17 cellular contexts compared by ENCODE assay signal in genomic region chr11:133819114-133819513, GRCh38. TPM values are rescaled to one million over a fixed set of nuclear protein-coding genes. Genes with fewer than 3 reads are reported as not detected.
DNase-seq lines count a peak whose midpoint lies in the region; ATAC-seq, FAIRE-seq and TF ChIP-seq lines count a peak whose summit lies in the region.
"Had no signal": no experiment of that assay in that cellular context is flagged by ENCODE, and none has a peak within 500 bp of the region (broad histone marks: within the 10 kb centered on the region; RNA-seq: fewer than 3 reads in every experiment).

No MANE protein-coding gene starts in this region.

- no peak for TF ChIP-seq POLR2A in H1 (IDR thresholded peaks at IDR 0.05; ENCODE audit: control extremely low read depth in 1 of 2, low read depth in 2 of 2, low read length in 2 of 2)
- TF ChIP-seq POLR2A in Peyer's patch (IDR thresholded peaks at IDR 0.05), result no peak

- intact Hi-C loops in cardiac septum (cut with DNase I), result no loop called here
- intact Hi-C loops in heart right ventricle (cut with DNase I), result loop anchor here in 2 of 10 donors (5.0 to 10.0 kb wide), 3 partner anchors 124 to 662 kb away; no protein-coding TSS in a partner anchor

- no peak for ATAC-seq in heart right ventricle
- ATAC-seq in HG03571 (IDR thresholded peaks at IDR 0.05; ENCODE audit: unreplicated experiment), result no peak
- ATAC-seq: HepG2 had no signal

- no peaks in the 10 kb centered on the region; the same call in 1 of the 2 replicates for H3K23me2 ChIP-seq in H1 (ENCODE audit: low read depth, low read length)

- no peak overlapping the region for H3K56ac ChIP-seq in H1 (replicated peaks; ENCODE audit: insufficient read length, low read depth, low read length)

- H4K91ac ChIP-seq in H1 (replicated peaks; ENCODE audit: insufficient read length, low read length), result no peak overlapping the region

- H3K23ac ChIP-seq in H1 (ENCODE audit: insufficient read length), result no peak overlapping the region

- POLR2A ChIA-PET in H1 (lab: Charles Lee; ENCODE audit: partially characterized antibody), result no interaction called here

- no peak overlapping the region for H3K4ac ChIP-seq in H1 (replicated peaks; ENCODE audit: insufficient read length, low read depth, low read length)

- no peak overlapping the region for H2BK15ac ChIP-seq in H1 (ENCODE audit: low read length)

- H3K9me3 ChIP-seq in heart right ventricle (no peaks in the 10 kb centered on the region), H1 (ENCODE audit: insufficient read depth in 2 of 2, low read depth in 1 of 2, low read length in 1 of 2) (no peaks in the 10 kb centered on the region), Peyer's patch (no peaks in the 10 kb centered on the region)
- H3K9me3 ChIP-seq: BLaER1, Caco-2 had no signal

- no peaks in the 10 kb centered on the region for H3K36me3 ChIP-seq in heart right ventricle
- no peaks in the 10 kb centered on the region for H3K36me3 ChIP-seq in H1 (ENCODE audit: control insufficient read depth in 2 of 4, insufficient read depth in 4 of 4, low read length in 3 of 4)
- H3K36me3 ChIP-seq in Peyer's patch, result no peaks in the 10 kb centered on the region
- H3K36me3 ChIP-seq: BLaER1 had no signal

- H3K4me1 ChIP-seq in heart right ventricle (peaks cover 0 to 12% (median 7%) of the 10 kb centered on the region in 9 donors), H1 (replicated peaks in 1 of 4; ENCODE audit: control insufficient read depth in 3 of 4, insufficient read depth in 4 of 4, low read length in 3 of 4) (peaks cover 0 to 2% (median 0%) of the 10 kb centered on the region in 4 experiments; a peak in 1 of 7 replicates), Peyer's patch (no peaks in the 10 kb centered on the region)
- H3K4me1 ChIP-seq: Caco-2 had no signal

- no peak overlapping the region for H3K4me2 ChIP-seq in H1 (ENCODE audit: insufficient read depth in 1 of 2, low read depth in 2 of 2, low read length in 2 of 2)
- H3K4me2 ChIP-seq: BLaER1 had no signal

- H3K4me3 ChIP-seq in heart right ventricle, result no peak overlapping the region
- no peak overlapping the region for H3K4me3 ChIP-seq in H1 (ENCODE audit: extremely low read depth in 1 of 4, insufficient read depth in 2 of 4, low read depth in 3 of 4, low read length in 4 of 4)
- H3K4me3 ChIP-seq in Peyer's patch, result no peak overlapping the region
- H3K4me3 ChIP-seq: BLaER1 had no signal

- no peaks in the 10 kb centered on the region for H3K79me2 ChIP-seq in H1 (ENCODE audit: control insufficient read depth in 1 of 2, insufficient read depth in 2 of 2, low read length in 2 of 2)

- TF ChIP-seq RAD21 in H1 (IDR thresholded peaks at IDR 0.05 in 1 of 2, conservative IDR thresholded peaks at IDR 0.05 in 1 of 2; ENCODE audit: low read depth in 2 of 2, low read length in 2 of 2), result no peak

- FAIRE-seq in H1 (lab: Jason Lieb, UNC), result no peak
- FAIRE-seq: H54, HepG2, HTR-8/SVneo had no signal

- H2AK5ac ChIP-seq in H1 (ENCODE audit: low read depth, low read length), result no peak overlapping the region

- no peak overlapping the region for H3K14ac ChIP-seq in H1 (ENCODE audit: insufficient read length)

- CTCF ChIA-PET in H1 (lab: Charles Lee; ENCODE audit: partially characterized antibody), result interaction anchor here (1.2 kb wide), 1 partner anchor 243 kb away, joined by 3 read pairs; no protein-coding TSS in a partner anchor

- H2BK5ac ChIP-seq in H1 (ENCODE audit: low read depth, low read length), result no peak overlapping the region

- H4K20me1 ChIP-seq in H1 (replicated peaks in 1 of 2; ENCODE audit: control insufficient read depth in 1 of 2, insufficient read depth in 2 of 2, low read length in 2 of 2), result no peaks in the 10 kb centered on the region
- H4K20me1 ChIP-seq: BLaER1 had no signal

- 0 out of 2 replicates have a peak overlapping the region, but pooled peaks have one; percentile 33 for H2BK12ac ChIP-seq in H1 (ENCODE audit: low read depth, low read length)

- WGBS in heart right ventricle, 2 donors, result 90 to 91% methylated on average over 10 of the region's 10 CpGs
- WGBS in H1 (ENCODE audit: extremely low coverage in 1 of 2, insufficient coverage in 1 of 2, insufficient read length in 1 of 2, insufficient replicate concordance in 2 of 2, low coverage in 1 of 2, low lambda C conversion rate in 2 of 2, missing lambda C conversion rate in 1 of 2), 2 experiments, result 91% methylated on average over 10 of the region's 10 CpGs; no CpG with 5 or more reads in 1 of the 2 experiments

- no peak overlapping the region for H3K18ac ChIP-seq in H1 (ENCODE audit: extremely low read depth, low read length)

- no peak overlapping the region for H2BK120ac ChIP-seq in H1 (replicated peaks; ENCODE audit: low read depth, low read length)

- no peaks in the 10 kb centered on the region for H3K79me1 ChIP-seq in H1 (ENCODE audit: low read depth, low read length)

- H4K5ac ChIP-seq in H1 (ENCODE audit: insufficient read length, low read depth, low read length), result no peak overlapping the region

- H2AFZ ChIP-seq in H1 (ENCODE audit: low read length), result no peak overlapping the region

- H4K8ac ChIP-seq in H1 (ENCODE audit: extremely low read depth, insufficient read depth, low read length), result no peak overlapping the region

- TF ChIP-seq CTCF in heart right ventricle (IDR thresholded peaks at IDR 0.05) (no peak), H1 (IDR thresholded peaks at IDR 0.05; ENCODE audit: control extremely low read depth in 1 of 3, insufficient read depth in 1 of 3, low read depth in 1 of 3, low read length in 3 of 3) (no peak), Peyer's patch (IDR thresholded peaks at IDR 0.05) (no peak)

- no peak for TF ChIP-seq EP300 in H1 (IDR thresholded peaks at IDR 0.05; ENCODE audit: borderline replicate concordance in 1 of 2, low read depth in 2 of 2, low read length in 2 of 2)

- H2BK20ac ChIP-seq in H1 (ENCODE audit: low read length), result no peak overlapping the region

- no peak overlapping the region for H3K9ac ChIP-seq in H1 (replicated peaks in 1 of 4; ENCODE audit: extremely low read depth in 1 of 4, low read depth in 3 of 4, low read length in 3 of 4)
- H3K9ac ChIP-seq: BLaER1 had no signal

- H3K27me3 ChIP-seq in heart right ventricle, result peaks cover 0 to 24% (median 0%) of the 10 kb centered on the region in 7 donors
- no peaks in the 10 kb centered on the region; a peak in 1 of 7 replicates for H3K27me3 ChIP-seq in H1 (replicated peaks in 1 of 4; ENCODE audit: control insufficient read depth in 3 of 4, extremely low read depth in 1 of 4, insufficient read depth in 3 of 4, low read length in 3 of 4)
- no peaks in the 10 kb centered on the region for H3K27me3 ChIP-seq in Peyer's patch
- H3K27me3 ChIP-seq: BLaER1 had no signal

- DNase-seq in cardiac septum (ENCODE audit: low spot score), result peak; percentile 27
- DNase-seq in heart right ventricle, result no peak
- DNase-seq in NOMO-1 treated with DMSO at 0.1 percent for 48 hours (lab: John Stamatoyannopoulos, UW; ENCODE audit: unreplicated experiment), result peak; percentile 24
- peak in 1 of 2 experiments; percentile 35 for DNase-seq in H1 (ENCODE audit: low read depth in 1 of 2, low spot score in 2 of 2)
- no peak for DNase-seq in NCI-H774 (lab: John Stamatoyannopoulos, UW)
- DNase-seq in OCI-M1 (lab: John Stamatoyannopoulos, UW), result no peak
- DNase-seq in Peyer's patch, result no peak
- DNase-seq: 8988T; AML-193; CD8-positive, alpha-beta memory T cell; GF-D8 had no signal

- H3K27ac ChIP-seq in heart right ventricle, result no peak overlapping the region
- H3K27ac ChIP-seq in H1 (ENCODE audit: low read depth, low read length), result no peak overlapping the region
- H3K27ac ChIP-seq in Peyer's patch, result no peak overlapping the region
- H3K27ac ChIP-seq: BLaER1 had no signal

TF ChIP-seq in H1, 55 proteins besides CTCF, POLR2A, EP300 and RAD21:
- no peak for TF ChIP-seq EZH2 (IDR thresholded peaks at IDR 0.05; ENCODE audit: low read depth, low read length, severe bottlenecking)
- no peak for TF ChIP-seq CBX8 (IDR thresholded peaks at IDR 0.05; ENCODE audit: borderline replicate concordance, low read depth, low read length)
- TF ChIP-seq JUN (IDR thresholded peaks at IDR 0.05; ENCODE audit: low read depth, low read length), result no peak
- TF ChIP-seq NRF1 (IDR thresholded peaks at IDR 0.05; ENCODE audit: low read depth, low read length), result no peak
- no peak for TF ChIP-seq BACH1 (IDR thresholded peaks at IDR 0.05; ENCODE audit: low read length)
- no peak for TF ChIP-seq JUND (IDR thresholded peaks at IDR 0.05; ENCODE audit: low read length)
- TF ChIP-seq TBP (IDR thresholded peaks at IDR 0.05; ENCODE audit: low read depth, low read length), result no peak
- no peak for TF ChIP-seq BRCA1 (IDR thresholded peaks at IDR 0.05; ENCODE audit: low read depth, low read length)
- no peak for TF ChIP-seq POLR2AphosphoS5 (IDR thresholded peaks at IDR 0.05; ENCODE audit: low read depth, low read length)

RNA-seq across cellular contexts. Expression of gene SPATA19, which starts 26.2 kb away (rescaled TPM):
- total RNA-seq in cardiac septum (not detected), heart right ventricle (under 1 TPM in 2 of 10 donors, not detected in 8; 0.30 to 0.31 TPM), Peyer's patch (not detected)
- polyA plus RNA-seq in heart right ventricle (under 1 TPM in 1 of 2 donors, not detected in 1; 0.06 TPM), H1 (2011; rRNA removed) (not detected in 2 replicates)
- total RNA-seq in H1 (2021; fragmentation: NEBNext Ultra II Directional; extraction: Animal tissue kit (Norgen Biotek cat#: 25700)), result not detected in 2 replicates
- not detected for polyA plus RNA-seq in H1 (2011; cell fraction: cytosol; rRNA removed)
- polyA plus RNA-seq in H1 (2011; cell fraction: nucleus; rRNA removed), result not detected
- polyA plus RNA-seq in H1 (2012, experiment 1 of 2), result not detected in 4 replicates
- polyA plus RNA-seq in H1 (2012, experiment 2 of 2), result not detected
- polyA plus RNA-seq in H1 (2013, experiment 1 of 2), result not detected
- polyA plus RNA-seq in H1 (2013, experiment 2 of 2), result not detected
- not detected in 2 replicates for polyA minus RNA-seq in H1 (2011; rRNA and poly(A)+ RNA removed)
- not detected for polyA minus RNA-seq in H1 (2011; cell fraction: cytosol; rRNA and poly(A)+ RNA removed)
- polyA minus RNA-seq in H1 (2011; cell fraction: nucleus; rRNA and poly(A)+ RNA removed), result not detected
- total RNA-seq: Caco-2; CD8-positive, alpha-beta memory T cell; HepG2 had no signal
- polyA plus RNA-seq: CD8-positive, alpha-beta memory T cell; HepG2 had no signal

Comparison
In these comparisons a context has a peak if more than half of its experiments do, and no peak if none do; other contexts are left out.
1. DNase-seq: peak in cardiac septum (single experiment) and NOMO-1 treated with DMSO at 0.1 percent for 48 hours (single experiment); none in heart right ventricle (0 of 2), NCI-H774 (single experiment), OCI-M1 (single experiment) and Peyer's patch (0 of 3).